12 cellular contexts compared by ENCODE assay signal in genomic region chr14:94077111-94077821, GRCh38. TPM values are rescaled to one million over a fixed set of nuclear protein-coding genes. Genes with fewer than 3 reads are reported as not detected.
DNase-seq lines count a peak whose midpoint lies in the region; ATAC-seq, FAIRE-seq and TF ChIP-seq lines count a peak whose summit lies in the region.
"Had no signal": no experiment of that assay in that cellular context is flagged by ENCODE, and none has a peak within 500 bp of the region (broad histone marks: within the 10 kb centered on the region; RNA-seq: fewer than 3 reads in every experiment).

No MANE protein-coding gene starts in this region.

- peaks cover 39% of the 10 kb centered on the region for H4K20me1 ChIP-seq in PC-3 (ENCODE audit: low read length)

- CTCF ChIA-PET in PC-3 (lab: Charles Lee) = no interaction called here

- H3K79me2 ChIP-seq in PC-3 (ENCODE audit: low read length) (peaks cover 98% of the 10 kb centered on the region), trophoblast cell (ENCODE audit: control insufficient read depth, insufficient read depth, low read length, poor library complexity) (peaks cover 15% of the 10 kb centered on the region)

- H3K36me3 Mint-ChIP-seq in CD14-positive monocyte = peaks cover 31 to 45% of the 10 kb centered on the region in 2 donors

- H2AK5ac ChIP-seq in trophoblast cell (ENCODE audit: low read length) = no peak overlapping the region

- H3K4me3 ChIP-seq in PC-3 (ENCODE audit: low read length) (peak overlapping the region; percentile 92), trophoblast cell (ENCODE audit: low read depth, low read length) (no peak overlapping the region)

- H3K9me3 ChIP-seq in PC-3 (ENCODE audit: low read length) (peaks cover 9% of the 10 kb centered on the region; the same call in 1 of the 2 replicates), trophoblast cell (ENCODE audit: insufficient read depth, low read depth, low read length) (no peaks in the 10 kb centered on the region)

- H3K4me2 ChIP-seq in PC-3 (ENCODE audit: low read length) = peak overlapping the region; percentile 87
- no peak overlapping the region for H3K4me2 ChIP-seq in trophoblast cell (ENCODE audit: low read length)

- no peak for ATAC-seq in PC-3
- no peak for ATAC-seq in HG02759 (IDR thresholded peaks at IDR 0.05; ENCODE audit: unreplicated experiment)

- H4K12ac ChIP-seq in trophoblast cell (ENCODE audit: low read depth, low read length) = no peak overlapping the region

- no peak overlapping the region for H3K14ac ChIP-seq in trophoblast cell (ENCODE audit: low read length)

- H3K9me2 ChIP-seq in PC-3 (replicated peaks; ENCODE audit: low read length) = no peaks in the 10 kb centered on the region

- H3K27ac ChIP-seq in PC-3 (ENCODE audit: low read length) = no peak overlapping the region
- peak overlapping the region; percentile 6 for H3K27ac ChIP-seq in epithelial cell of prostate
- no peak overlapping the region for H3K27ac ChIP-seq in trophoblast cell (ENCODE audit: low read depth, low read length)

- H4K91ac ChIP-seq in trophoblast cell (ENCODE audit: low read depth, low read length) = no peak overlapping the region

- peak overlapping the region in 1 of 7 donors; percentile 26 for H3K27ac Mint-ChIP-seq in CD14-positive monocyte

- H3K4me1 Mint-ChIP-seq in CD14-positive monocyte = peaks cover 45% of the 10 kb centered on the region

- no peak overlapping the region for H3K23ac ChIP-seq in trophoblast cell (ENCODE audit: low read length)

- no peak overlapping the region for H2BK120ac ChIP-seq in trophoblast cell (ENCODE audit: insufficient read depth, low read length, poor library complexity)

- intact Hi-C loops in PC-3 (cut with micrococcal nuclease) = no loop called here
- intact Hi-C loops in CD14-positive monocyte (cut with micrococcal nuclease) = loop anchor here in 1 of 2 donors (5.0 kb wide), 1 partner anchor 100 kb away; no protein-coding TSS in a partner anchor

- H3K27me3 Mint-ChIP-seq in CD14-positive monocyte (ENCODE audit: low read depth in 3 of 3) = peaks cover 0 to 2% (median 0%) of the 10 kb centered on the region in 3 donors

- DNase-seq in D721Med (ENCODE audit: insufficient read length, low spot score) (no peak), PC-3 (no peak), epithelial cell of prostate (ENCODE audit: low read depth, low spot score) (no peak), trophoblast cell (peak in 1 of 2 donors; percentile 10), 8988T (no peak), NCI-H69 (lab: John Stamatoyannopoulos, UW) (no peak), CD14-positive monocyte (ENCODE audit: low spot score) (no peak)
- DNase-seq: NCI-H526, posterior cingulate gyrus had no signal

- H3K9ac ChIP-seq in PC-3 (ENCODE audit: low read length) (no peak overlapping the region), trophoblast cell (ENCODE audit: low read length) (no peak overlapping the region)

- H4K8ac ChIP-seq in trophoblast cell (ENCODE audit: low read depth, low read length) = no peak overlapping the region

- peaks cover 15 to 32% (median 21%) of the 10 kb centered on the region in 7 donors for H3K9me3 Mint-ChIP-seq in CD14-positive monocyte

- no peak overlapping the region for H3K4me3 Mint-ChIP-seq in CD14-positive monocyte

- H3K27me3 ChIP-seq in PC-3 (ENCODE audit: low read length) (no peaks in the 10 kb centered on the region), trophoblast cell (ENCODE audit: insufficient read depth, low read length) (no peaks in the 10 kb centered on the region)

- H3K4ac ChIP-seq in trophoblast cell (ENCODE audit: low read depth, low read length) = peak overlapping the region; percentile 72

- H3K79me1 ChIP-seq in trophoblast cell (ENCODE audit: low read length) = peaks cover 4% of the 10 kb centered on the region

- no peak overlapping the region for H2BK12ac ChIP-seq in trophoblast cell (ENCODE audit: low read length)

- H3F3A ChIP-seq in PC-3 (ENCODE audit: low read length, unreplicated experiment) = no peaks in the 10 kb centered on the region

- no TSS peak for BruUV-seq in PC-3 (replicated peaks; lab: Mats Ljungman, UMichigan)

- no peak overlapping the region for H2AFZ ChIP-seq in PC-3 (ENCODE audit: low read length)
- H2AFZ ChIP-seq in trophoblast cell (ENCODE audit: insufficient read depth, low read length, poor library complexity) = no peak overlapping the region

- H3K36me3 ChIP-seq in PC-3 (ENCODE audit: low read depth, low read length) (peaks cover 59% of the 10 kb centered on the region), trophoblast cell (ENCODE audit: control insufficient read depth in 1 of 2, insufficient read depth in 2 of 2, low read length in 2 of 2) (peaks cover 3 to 14% of the 10 kb centered on the region in 2 experiments)

- no CpG with 5 or more reads among the region's 7 CpGs for WGBS in trophoblast cell (ENCODE audit: extremely low coverage, insufficient coverage, insufficient read length)

- FAIRE-seq in D721Med (lab: Jason Lieb, UNC) = peak; percentile 25
- FAIRE-seq: G401.6, TTC549 had no signal

- POLR2A ChIA-PET in PC-3 (lab: Charles Lee; ENCODE audit: unreplicated experiment) = no interaction called here

- H3K4me1 ChIP-seq in PC-3 (ENCODE audit: insufficient read depth, low read length) = peaks cover 36% of the 10 kb centered on the region
- H3K4me1 ChIP-seq in trophoblast cell (ENCODE audit: control insufficient read depth in 1 of 2, insufficient read depth in 2 of 2, low read length in 2 of 2) = peaks cover 0 to 7% of the 10 kb centered on the region in 2 experiments

- no peak overlapping the region for H2BK5ac ChIP-seq in trophoblast cell (ENCODE audit: low read depth, low read length, poor library complexity)

- TF ChIP-seq CTCF in D721Med (IDR thresholded peaks at IDR 0.05; ENCODE audit: insufficient read depth, missing control alignments) (no peak), PC-3 (conservative IDR thresholded peaks at IDR 0.05; ENCODE audit: low read depth, low read length) (no peak), CD14-positive monocyte (IDR thresholded peaks at IDR 0.05) (no peak)

- no peak overlapping the region for H3K18ac ChIP-seq in trophoblast cell (ENCODE audit: low read length)

RNA-seq across cellular contexts. Expression of gene DDX24, which starts 3.7 kb away (rescaled TPM):
- total RNA-seq in PC-3 (2014; rRNA removed) = 120 and 126 TPM in 2 replicates
- polyA plus RNA-seq in trophoblast cell (2013) = 108 and 113 TPM in 2 replicates
- 10 to 100 TPM; 51.2 to 53.8 TPM for polyA plus RNA-seq in CD14-positive monocyte

RNA-seq across cellular contexts. Expression of gene IFI27L1, which starts 3.8 kb away (rescaled TPM):
- total RNA-seq in PC-3 (2014; rRNA removed) = 7.8 and 16.9 TPM in 2 replicates
- polyA plus RNA-seq in trophoblast cell (2013) = 18.5 and 19.5 TPM in 2 replicates
- 1 to 10 TPM; 2.1 to 2.2 TPM for polyA plus RNA-seq in CD14-positive monocyte

RNA-seq across cellular contexts. Expression of gene IFI27, which starts 33.3 kb away (rescaled TPM):
- 4.3 TPM in 1 of 2 replicates, not detected in the other for total RNA-seq in PC-3 (2014; rRNA removed)
- polyA plus RNA-seq in trophoblast cell (2013) = 2.4 and 2.7 TPM in 2 replicates
- 1 to 10 TPM; 3.3 to 3.9 TPM for polyA plus RNA-seq in CD14-positive monocyte

RNA-seq across cellular contexts. Expression of gene OTUB2, which starts 51.1 kb away (rescaled TPM):
- total RNA-seq in PC-3 (2014; rRNA removed) = 7.7 and 9.0 TPM in 2 replicates
- polyA plus RNA-seq in trophoblast cell (2013) = 29.6 and 30.4 TPM in 2 replicates
- polyA plus RNA-seq in CD14-positive monocyte = under 1 TPM; 0.28 to 0.95 TPM

RNA-seq across cellular contexts. Expression of gene IFI27L2, which starts 52.1 kb away (rescaled TPM):
- 29.3 and 42.7 TPM in 2 replicates for total RNA-seq in PC-3 (2014; rRNA removed)
- 8.1 and 9.4 TPM in 2 replicates for polyA plus RNA-seq in trophoblast cell (2013)
- 100 to 1,000 TPM in 1 of 2 donors, 10 to 100 TPM in 1; 96.1 to 156 TPM for polyA plus RNA-seq in CD14-positive monocyte
